ENCODE assay signal across 21 cellular contexts in the genomic region with DNA sequence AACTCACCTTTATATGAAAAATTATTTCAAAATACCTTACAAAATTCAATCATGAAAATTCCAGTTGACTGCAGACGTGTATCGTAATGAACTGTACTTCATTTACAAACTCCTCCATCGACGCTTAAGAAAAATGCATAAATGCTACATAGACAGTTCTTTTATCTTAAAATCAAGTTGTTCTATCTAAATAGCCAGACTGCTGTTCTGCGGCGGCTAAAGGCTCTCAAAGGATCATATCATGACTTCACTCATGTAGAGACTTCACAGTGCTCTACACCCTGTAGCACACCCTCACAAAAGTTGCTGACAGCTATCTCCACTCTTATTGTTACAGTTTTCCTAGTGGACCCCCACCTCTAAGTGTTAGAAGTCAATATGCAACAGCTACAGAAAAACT. TPM values are rescaled to one million over a fixed set of nuclear protein-coding genes. Genes with fewer than 3 reads are reported as not detected.
DNase-seq lines count a peak whose midpoint lies in the region; TF ChIP-seq lines count a peak whose summit lies in the region.
"Had no signal": no experiment of that assay in that cellular context is flagged by ENCODE, and none has a peak within 500 bp of the region (broad histone marks: within the 10 kb centered on the region; RNA-seq: fewer than 3 reads in every experiment).

No MANE protein-coding gene starts in this region.

- H3K4me1 Mint-ChIP-seq in activated CD4-positive, alpha-beta T cell treated with anti-CD3 and anti-CD28 coated beads, Interleukin-2, amount 10 ng/mL, durations not matched to agents 24 days and 14 days: peaks cover 26% of the 10 kb centered on the region
- peaks cover 32% of the 10 kb centered on the region for H3K4me1 Mint-ChIP-seq in progenitor cell of endocrine pancreas (ENCODE audit: low read depth)

- peak; percentile 36 for DNase-seq in activated CD4-positive, alpha-beta T cell treated with anti-CD3 and anti-CD28 coated beads, Interleukin-2, amount 10 ng/mL, durations not matched to agents 24 days and 14 days
- DNase-seq in activated CD4-positive, alpha-beta T cell treated with anti-CD3 and anti-CD28 coated beads, Interleukin-2, amount 50 U/mL, for 1 hour: no peak
- DNase-seq in HUDEP-2 (lab: John Stamatoyannopoulos, UW; ENCODE audit: unreplicated experiment in 76 of 76): peak in 60 of 76 experiments; percentile 4 to 72 (median 34)
- DNase-seq in erythroblast (lab: John Stamatoyannopoulos, UW): peak; percentile 64 to 85
- DNase-seq in progenitor cell of endocrine pancreas (ENCODE audit: low spot score, unreplicated experiment): no peak
- no peak for DNase-seq in medulla oblongata (ENCODE audit: extremely low spot score)
- no peak for DNase-seq in NCI-H187 treated with DMSO at 0.1 percent for 48 hours (lab: John Stamatoyannopoulos, UW)
- no peak for DNase-seq in SKM-1 (lab: John Stamatoyannopoulos, UW; ENCODE audit: unreplicated experiment)
- DNase-seq: Calu3; CD8-positive, alpha-beta T cell; GDM1; HCEC 1CT; MM.1S; NCI-H1048; NCI-H1436; NCI-H2029; NCI-H2227 treated with DMSO at 0.1 percent for 48 hours; NCI-H510A treated with DMSO at 0.1 percent for 48 hours; NCI-H748 treated with DMSO at 0.1 percent for 48 hours; SHP77 treated with DMSO at 0.1 percent for 48 hours had no signal

- intact Hi-C loops in activated CD4-positive, alpha-beta T cell treated with anti-CD3 and anti-CD28 coated beads, Interleukin-2, amount 10 ng/mL, durations not matched to agents 24 days and 14 days (cut with micrococcal nuclease): no loop called here

- TF ChIP-seq CTCF in progenitor cell of endocrine pancreas (IDR thresholded peaks at IDR 0.05; ENCODE audit: unreplicated experiment): no peak

- peaks cover 31% of the 10 kb centered on the region for H3K36me3 Mint-ChIP-seq in activated CD4-positive, alpha-beta T cell treated with anti-CD3 and anti-CD28 coated beads, Interleukin-2, amount 10 ng/mL, durations not matched to agents 24 days and 14 days (ENCODE audit: low read depth)
- peaks cover 31% of the 10 kb centered on the region for H3K36me3 Mint-ChIP-seq in progenitor cell of endocrine pancreas (ENCODE audit: insufficient read depth)

- H3K27ac Mint-ChIP-seq in activated CD4-positive, alpha-beta T cell treated with anti-CD3 and anti-CD28 coated beads, Interleukin-2, amount 10 ng/mL, durations not matched to agents 24 days and 14 days: no peak overlapping the region
- H3K27ac Mint-ChIP-seq in progenitor cell of endocrine pancreas: peak overlapping the region; percentile 3
- H3K27ac Mint-ChIP-seq: CD8-positive, alpha-beta T cell; GM23338 had no signal

- no peaks in the 10 kb centered on the region for H3K27me3 Mint-ChIP-seq in activated CD4-positive, alpha-beta T cell treated with anti-CD3 and anti-CD28 coated beads, Interleukin-2, amount 10 ng/mL, durations not matched to agents 24 days and 14 days
- no peaks in the 10 kb centered on the region for H3K27me3 Mint-ChIP-seq in progenitor cell of endocrine pancreas

- H3K9me3 Mint-ChIP-seq in activated CD4-positive, alpha-beta T cell treated with anti-CD3 and anti-CD28 coated beads, Interleukin-2, amount 10 ng/mL, durations not matched to agents 24 days and 14 days: no peaks in the 10 kb centered on the region
- H3K9me3 Mint-ChIP-seq in progenitor cell of endocrine pancreas (ENCODE audit: low read depth): peaks cover 10% of the 10 kb centered on the region
- H3K9me3 Mint-ChIP-seq: CD8-positive, alpha-beta T cell; GM23338 had no signal

- no peak for TF ChIP-seq POLR2A in erythroblast (IDR thresholded peaks at IDR 0.05; ENCODE audit: low read length)

- no peak overlapping the region for H3K4me3 Mint-ChIP-seq in activated CD4-positive, alpha-beta T cell treated with anti-CD3 and anti-CD28 coated beads, Interleukin-2, amount 10 ng/mL, durations not matched to agents 24 days and 14 days
- no peak overlapping the region for H3K4me3 Mint-ChIP-seq in progenitor cell of endocrine pancreas (ENCODE audit: low read depth)
- H3K4me3 Mint-ChIP-seq: CD8-positive, alpha-beta T cell; GM23338 had no signal

RNA-seq across cellular contexts. Expression of a gene that starts 5.2 kb away (rescaled TPM):
- total RNA-seq in activated CD4-positive, alpha-beta T cell treated with anti-CD3 and anti-CD28 coated beads, Interleukin-2, amount 10 ng/mL, durations not matched to agents 24 days and 14 days: 26.4 and 27.4 TPM in 2 replicates
- 87.7 and 88.8 TPM in 2 replicates for total RNA-seq in progenitor cell of endocrine pancreas

RNA-seq across cellular contexts. Expression of a gene that starts 50.5 kb away (rescaled TPM):
- 9.9 TPM in 2 replicates for total RNA-seq in activated CD4-positive, alpha-beta T cell treated with anti-CD3 and anti-CD28 coated beads, Interleukin-2, amount 10 ng/mL, durations not matched to agents 24 days and 14 days
- 23.1 and 26.8 TPM in 2 replicates for total RNA-seq in progenitor cell of endocrine pancreas

RNA-seq across cellular contexts. Expression of a gene that starts 50.5 kb away (rescaled TPM):
- total RNA-seq in activated CD4-positive, alpha-beta T cell treated with anti-CD3 and anti-CD28 coated beads, Interleukin-2, amount 10 ng/mL, durations not matched to agents 24 days and 14 days: not detected in 2 replicates
- total RNA-seq in progenitor cell of endocrine pancreas: 3.1 and 3.3 TPM in 2 replicates
- total RNA-seq: GM23338 had no signal

Comparison
In these comparisons a context has a peak if more than half of its experiments do, and no peak if none do; other contexts are left out.
1. DNase-seq: peak in activated CD4-positive, alpha-beta T cell treated with anti-CD3 and anti-CD28 coated beads, Interleukin-2, amount 10 ng/mL, durations not matched to agents 24 days and 14 days (single experiment), HUDEP-2 (60 of 76) and erythroblast (2 of 2); none in activated CD4-positive, alpha-beta T cell treated with anti-CD3 and anti-CD28 coated beads, Interleukin-2, amount 50 U/mL, for 1 hour (single experiment), progenitor cell of endocrine pancreas (single experiment), medulla oblongata (single experiment), NCI-H187 treated with DMSO at 0.1 percent for 48 hours (single experiment) and SKM-1 (single experiment).